Comparison of ENCODE assay signal across 30 cellular contexts in the genomic region with DNA sequence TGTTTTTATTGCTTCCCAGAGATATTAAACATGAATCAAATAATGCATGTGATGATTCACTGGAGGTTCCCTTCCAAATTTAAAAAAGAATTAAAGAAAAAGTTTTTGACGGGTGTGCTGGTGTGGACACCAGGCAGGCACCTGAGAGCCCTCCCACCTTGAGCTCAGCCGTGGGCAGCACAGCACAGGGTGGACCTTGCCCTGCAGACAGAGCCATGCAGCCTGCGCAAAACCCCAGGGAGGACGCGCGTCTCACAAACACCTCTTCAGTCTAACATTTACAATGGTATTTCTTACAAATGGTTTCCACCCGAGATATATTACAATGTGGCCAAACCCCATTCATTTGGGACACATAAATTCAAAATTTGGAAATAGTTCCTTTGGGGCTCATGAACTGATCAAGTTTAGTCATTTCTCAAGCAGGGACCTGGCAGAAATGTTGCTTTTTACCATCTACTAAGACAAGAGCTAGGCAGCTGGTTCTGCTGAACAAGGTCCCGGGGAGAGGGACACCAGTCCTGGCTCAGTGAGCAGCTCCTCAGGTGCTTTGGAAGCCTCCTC. TPM values are rescaled to one million over a fixed set of nuclear protein-coding genes. Genes with fewer than 3 reads are reported as not detected.
DNase-seq lines count a peak whose midpoint lies in the region; ATAC-seq, FAIRE-seq and TF ChIP-seq lines count a peak whose summit lies in the region.
"Had no signal": no experiment of that assay in that cellular context is flagged by ENCODE, and none has a peak within 500 bp of the region (broad histone marks: within the 10 kb centered on the region; RNA-seq: fewer than 3 reads in every experiment).

No MANE protein-coding gene starts in this region.

- peaks cover 58% of the 10 kb centered on the region for H3K4me1 Mint-ChIP-seq in CD8-positive, alpha-beta T cell (ENCODE audit: low read depth)
- H3K4me1 Mint-ChIP-seq in dendritic cell treated with granulocyte-macrophage colony-stimulating factor and Interleukin-4, amounts not matched to agents 40 ng/mL and 50 ng/mL, for 4 days (ENCODE audit: low read depth) = peaks cover 87% of the 10 kb centered on the region

- ATAC-seq in CD8-positive, alpha-beta T cell = no peak
- ATAC-seq in omental fat pad (ENCODE audit: low FRiP score) (no peak), GM21528 (IDR thresholded peaks at IDR 0.05; ENCODE audit: low FRiP score, unreplicated experiment) (no peak)
- ATAC-seq: activated CD8-positive, alpha-beta memory T cell treated with anti-CD3 and anti-CD28 coated beads, Interleukin-2, amount 10 ng/mL, durations not matched to agents 7 days and 5 days; stimulated activated naive B cell treated with anti-CD40 and anti-IgM and Interleukin-4, amounts not matched to agents 10 μg/mL and 1 μg/mL and 100 μg/mL, for 72 hours; T-helper 17 cell had no signal

- intact Hi-C loops in CD8-positive, alpha-beta T cell (cut with DNase I, micrococcal nuclease) = no loop called here
- intact Hi-C loops in dendritic cell treated with granulocyte-macrophage colony-stimulating factor and Interleukin-4, amounts not matched to agents 40 ng/mL and 50 ng/mL, for 4 days (cut with micrococcal nuclease) = loop anchor here (10.0 kb wide), 2 partner anchors 68 to 98 kb away; a partner anchor contains a TSS

- DNase-seq in CD8-positive, alpha-beta T cell = no peak
- DNase-seq in omental fat pad (ENCODE audit: low spot score) (no peak), SKM-1 (lab: John Stamatoyannopoulos, UW; ENCODE audit: unreplicated experiment) (no peak), GM12892 (ENCODE audit: insufficient read length) (no peak)
- DNase-seq: activated CD4-positive, alpha-beta T cell treated with anti-CD3 and anti-CD28 coated beads for 48 hours; activated CD8-positive, alpha-beta memory T cell treated with anti-CD3 and anti-CD28 coated beads, Interleukin-2, amount 10 ng/mL, durations not matched to agents 7 days and 5 days; activated naive CD4-positive, alpha-beta T cell treated with anti-CD3 and anti-CD28 coated beads, Interleukin-2, amount 50 U/mL, for 16 hours; amygdala; DMS153; endodermal cell; KG1; kidney; NCI-H1436 treated with DMSO at 0.1 percent for 48 hours; NK-92 treated with Interleukin-12 subunit alpha and Interleukin-12 subunit beta, amount 100 ng/mL, for 24 hours; occipital lobe; stimulated activated naive B cell treated with anti-CD40 and anti-IgM and Interleukin-4, amounts not matched to agents 10 μg/mL and 1 μg/mL and 100 μg/mL, for 72 hours; T-helper 17 cell; testis had no signal

- no peaks in the 10 kb centered on the region for H3K9me3 ChIP-seq in CD8-positive, alpha-beta T cell (ENCODE audit: low read length)
- no peaks in the 10 kb centered on the region for H3K9me3 ChIP-seq in muscle layer of colon (ENCODE audit: low read length)
- H3K9me3 ChIP-seq: breast epithelium, testis had no signal

- no peaks in the 10 kb centered on the region for H3K27me3 Mint-ChIP-seq in CD8-positive, alpha-beta T cell (ENCODE audit: low read depth)
- peaks cover 11% of the 10 kb centered on the region for H3K27me3 Mint-ChIP-seq in dendritic cell treated with granulocyte-macrophage colony-stimulating factor and Interleukin-4, amounts not matched to agents 40 ng/mL and 50 ng/mL, for 4 days
- H3K27me3 Mint-ChIP-seq: activated CD8-positive, alpha-beta memory T cell treated with anti-CD3 and anti-CD28 coated beads, Interleukin-2, amount 10 ng/mL, durations not matched to agents 7 days and 5 days; memory B cell; stimulated activated naive B cell treated with anti-CD40 and anti-IgM and Interleukin-4, amounts not matched to agents 10 μg/mL and 1 μg/mL and 100 μg/mL, for 72 hours; T-helper 17 cell had no signal

- H3K27ac Mint-ChIP-seq in CD8-positive, alpha-beta T cell = peak overlapping the region; percentile 60
- peak overlapping the region; percentile 87 for H3K27ac Mint-ChIP-seq in dendritic cell treated with granulocyte-macrophage colony-stimulating factor and Interleukin-4, amounts not matched to agents 40 ng/mL and 50 ng/mL, for 4 days
- H3K27ac Mint-ChIP-seq: activated CD8-positive, alpha-beta memory T cell treated with anti-CD3 and anti-CD28 coated beads, Interleukin-2, amount 10 ng/mL, durations not matched to agents 7 days and 5 days; activated T-helper 1 cell treated with anti-CD3 and anti-CD28 coated beads, Interleukin-12 subunit alpha, Interleukin-12 subunit beta, Interleukin-2, Interleukin-4 antibody, amounts not matched to agents 30 ng/mL and 10 ng/mL and 1 ng/mL, durations not matched to agents 14 hours and 24 hours and 36 hours; endodermal cell; memory B cell; stimulated activated naive B cell treated with anti-CD40 and anti-IgM and Interleukin-4, amounts not matched to agents 10 μg/mL and 1 μg/mL and 100 μg/mL, for 72 hours had no signal

- H3K36me3 ChIP-seq in ACC112 (ENCODE audit: insufficient read depth, low read length) (peaks cover 17% of the 10 kb centered on the region), muscle layer of colon (ENCODE audit: insufficient read depth, low read length) (no peaks in the 10 kb centered on the region)
- H3K36me3 ChIP-seq in CD8-positive, alpha-beta T cell (ENCODE audit: insufficient read depth, low read length) = peaks cover 5% of the 10 kb centered on the region
- H3K36me3 ChIP-seq: breast epithelium had no signal

- TF ChIP-seq CTCF in CD8-positive, alpha-beta T cell (IDR thresholded peaks at IDR 0.05) = no peak
- TF ChIP-seq CTCF in omental fat pad (IDR thresholded peaks at IDR 0.05) = no peak

- peaks cover 39% of the 10 kb centered on the region for H3K36me3 Mint-ChIP-seq in CD8-positive, alpha-beta T cell
- peaks cover 50% of the 10 kb centered on the region for H3K36me3 Mint-ChIP-seq in dendritic cell treated with granulocyte-macrophage colony-stimulating factor and Interleukin-4, amounts not matched to agents 40 ng/mL and 50 ng/mL, for 4 days (ENCODE audit: low read depth)

- no peak overlapping the region for H2AFZ ChIP-seq in ACC112 (ENCODE audit: low read length, unreplicated experiment)

- H3K79me2 ChIP-seq in ACC112 (ENCODE audit: control insufficient read depth, insufficient read depth, low read length, unreplicated experiment) = peaks cover 11% of the 10 kb centered on the region

- H3K4me3 ChIP-seq in ACC112 (ENCODE audit: low read depth, low read length) = no peak overlapping the region
- H3K4me3 ChIP-seq in CD8-positive, alpha-beta T cell (ENCODE audit: low read depth, low read length) = no peak overlapping the region
- H3K4me3 ChIP-seq in muscle layer of colon (ENCODE audit: low read depth in 1 of 2, low read length in 2 of 2) = no peak overlapping the region
- H3K4me3 ChIP-seq: breast epithelium, SK-N-MC, testis had no signal

- no peak overlapping the region for H3K4me3 Mint-ChIP-seq in CD8-positive, alpha-beta T cell
- no peak overlapping the region for H3K4me3 Mint-ChIP-seq in dendritic cell treated with granulocyte-macrophage colony-stimulating factor and Interleukin-4, amounts not matched to agents 40 ng/mL and 50 ng/mL, for 4 days
- H3K4me3 Mint-ChIP-seq: activated CD8-positive, alpha-beta memory T cell treated with anti-CD3 and anti-CD28 coated beads, Interleukin-2, amount 10 ng/mL, durations not matched to agents 7 days and 5 days; activated T-helper 1 cell treated with anti-CD3 and anti-CD28 coated beads, Interleukin-12 subunit alpha, Interleukin-12 subunit beta, Interleukin-2, Interleukin-4 antibody, amounts not matched to agents 30 ng/mL and 10 ng/mL and 1 ng/mL, durations not matched to agents 14 hours and 24 hours and 36 hours; endodermal cell; memory B cell; stimulated activated naive B cell treated with anti-CD40 and anti-IgM and Interleukin-4, amounts not matched to agents 10 μg/mL and 1 μg/mL and 100 μg/mL, for 72 hours; T-helper 17 cell had no signal

- no peaks in the 10 kb centered on the region for H3K27me3 ChIP-seq in ACC112 (ENCODE audit: insufficient read depth, low read length)
- H3K27me3 ChIP-seq in CD8-positive, alpha-beta T cell (ENCODE audit: insufficient read depth, low read length) = no peaks in the 10 kb centered on the region
- no peaks in the 10 kb centered on the region for H3K27me3 ChIP-seq in muscle layer of colon (ENCODE audit: control insufficient read depth in 1 of 2, insufficient read depth in 2 of 2, low read length in 2 of 2)
- H3K27me3 ChIP-seq: breast epithelium, testis had no signal

- no peaks in the 10 kb centered on the region for H3K9me3 Mint-ChIP-seq in CD8-positive, alpha-beta T cell
- H3K9me3 Mint-ChIP-seq in dendritic cell treated with granulocyte-macrophage colony-stimulating factor and Interleukin-4, amounts not matched to agents 40 ng/mL and 50 ng/mL, for 4 days = no peaks in the 10 kb centered on the region
- H3K9me3 Mint-ChIP-seq: activated T-helper 1 cell treated with anti-CD3 and anti-CD28 coated beads, Interleukin-12 subunit alpha, Interleukin-12 subunit beta, Interleukin-2, Interleukin-4 antibody, amounts not matched to agents 30 ng/mL and 10 ng/mL and 1 ng/mL, durations not matched to agents 14 hours and 24 hours and 36 hours; memory B cell; stimulated activated naive B cell treated with anti-CD40 and anti-IgM and Interleukin-4, amounts not matched to agents 10 μg/mL and 1 μg/mL and 100 μg/mL, for 72 hours had no signal

- peak overlapping the region; percentile 43; the same call in 1 of the 2 replicates for H3K27ac ChIP-seq in ACC112 (ENCODE audit: low read depth, low read length)
- H3K27ac ChIP-seq in CD8-positive, alpha-beta T cell (ENCODE audit: low read depth, low read length) = no peak overlapping the region
- H3K27ac ChIP-seq in muscle layer of colon (ENCODE audit: low read depth, low read length) = peak overlapping the region; percentile 25
- H3K27ac ChIP-seq: SK-N-MC, testis had no signal

- no peak overlapping the region for H3K9ac ChIP-seq in muscle layer of colon (ENCODE audit: low read length)

- no peak for TF ChIP-seq POLR2A in GM12892 (IDR thresholded peaks at IDR 0.05; ENCODE audit: low read depth, low read length)

- CTCF ChIA-PET in CD8-positive, alpha-beta T cell (lab: Charles Lee) = interaction anchor here (0.9 to 9.6 kb wide), 2 partner anchors 101 to 131 kb away, joined by 4 to 205 read pairs; a partner anchor contains a TSS

- FAIRE-seq in GM12892 (lab: Jason Lieb, UNC) = no peak
- FAIRE-seq: colon, G401.6, GM18507, H1, kidney had no signal

- peaks cover 70% of the 10 kb centered on the region for H3K4me1 ChIP-seq in ACC112 (ENCODE audit: control insufficient read depth, insufficient read depth, low read length, unreplicated experiment)
- H3K4me1 ChIP-seq in CD8-positive, alpha-beta T cell (ENCODE audit: insufficient read depth, low read length) = peaks cover 41% of the 10 kb centered on the region
- peaks cover 66% of the 10 kb centered on the region for H3K4me1 ChIP-seq in muscle layer of colon (ENCODE audit: insufficient read depth, low read length)

- POLR2A ChIA-PET in CD8-positive, alpha-beta T cell (lab: Charles Lee) = no interaction called here

RNA-seq across cellular contexts. Expression of a gene that starts 45.4 kb away (rescaled TPM):
- total RNA-seq in CD8-positive, alpha-beta T cell = 100 to 1,000 TPM; 157 to 162 TPM
- total RNA-seq in omental fat pad = 100 to 1,000 TPM in 2 of 4 donors, 10 to 100 TPM in 2; 46.8 to 264 (median 114) TPM
- 220 TPM for polyA plus RNA-seq in GM12892 (2012; ENCODE audit: missing spikeins)
